In the genomic region with DNA sequence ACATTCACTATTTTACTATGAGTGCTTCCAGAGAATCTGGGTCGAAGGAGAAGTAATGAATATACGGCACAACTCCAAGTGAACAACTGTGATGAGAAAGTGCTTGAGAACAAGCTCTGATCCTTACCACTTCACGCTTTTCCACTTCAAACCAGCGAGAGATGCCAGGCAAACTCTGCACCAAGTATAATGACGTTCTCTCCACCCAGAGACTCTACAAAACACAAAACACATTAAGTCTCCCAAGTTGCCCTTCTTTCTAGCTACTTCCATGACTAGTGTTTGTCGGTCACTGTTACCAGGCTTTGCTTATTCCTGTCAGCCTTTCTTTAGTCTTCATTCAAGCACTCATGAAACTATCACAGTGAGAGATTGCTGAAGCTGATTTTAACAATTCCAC, we compare ENCODE assay signal across 23 cellular contexts.
"Had no signal": no experiment of that assay in that cellular context is flagged by ENCODE, and none has a peak within 500 bp of the region (broad histone marks: within the 10 kb centered on the region; RNA-seq: fewer than 3 reads in every experiment).

No MANE protein-coding gene starts in this region.

- H3K4me1 Mint-ChIP-seq: activated CD4-positive, alpha-beta T cell treated with anti-CD3 and anti-CD28 coated beads for 36 hours; naive B cell; stimulated activated effector memory CD8-positive, alpha-beta T cell treated with anti-CD3 and anti-CD28 coated beads, Interleukin-12 subunit alpha, Interleukin-12 subunit beta, amount 100 ng/mL, for 72 hours had no signal

- ATAC-seq: activated CD4-positive, alpha-beta T cell treated with anti-CD3 and anti-CD28 coated beads for 36 hours; activated naive CD4-positive, alpha-beta T cell treated with anti-CD3 and anti-CD28 coated beads, Interleukin-2, amount 50 U/mL, for 72 hours; activated T-cell treated with anti-CD3 and anti-CD28 coated beads, Interleukin-2, amount 50 U/mL, for 72 hours; esophagus mucosa; foreskin keratinocyte had no signal

- H3K36me3 Mint-ChIP-seq: activated naive CD4-positive, alpha-beta T cell treated with anti-CD3 and anti-CD28 coated beads, Interleukin-2, amount 50 U/mL, for 72 hours; naive B cell; stimulated activated effector memory CD8-positive, alpha-beta T cell treated with anti-CD3 and anti-CD28 coated beads, Interleukin-12 subunit alpha, Interleukin-12 subunit beta, amount 100 ng/mL, for 72 hours had no signal

- H3K27me3 Mint-ChIP-seq: stimulated activated naive CD8-positive, alpha-beta T cell treated with anti-CD3 and anti-CD28 coated beads, Interleukin-15, Interleukin-2, amounts not matched to agents 100 ng/mL and 50 ng/mL, for 24 hours had no signal

- H3K36me3 ChIP-seq: ovary, prostate gland had no signal

- H3K27me3 ChIP-seq: brain microvascular endothelial cell, foreskin keratinocyte, ovary, sigmoid colon, tibial nerve, vagina had no signal

- H3K9me3 Mint-ChIP-seq: activated naive CD4-positive, alpha-beta T cell treated with anti-CD3 and anti-CD28 coated beads, Interleukin-2, amount 50 U/mL, for 72 hours; activated T-cell treated with anti-CD3 and anti-CD28 coated beads, Interleukin-2, amount 50 U/mL, for 72 hours; endodermal cell; naive B cell; stimulated activated effector memory CD8-positive, alpha-beta T cell treated with anti-CD3 and anti-CD28 coated beads, Interleukin-12 subunit alpha, Interleukin-12 subunit beta, amount 100 ng/mL, for 72 hours; stimulated activated naive CD8-positive, alpha-beta T cell treated with anti-CD3 and anti-CD28 coated beads, Interleukin-15, Interleukin-2, amounts not matched to agents 100 ng/mL and 50 ng/mL, for 24 hours had no signal

- DNase-seq: activated CD4-positive, alpha-beta T cell treated with anti-CD3 and anti-CD28 coated beads for 36 hours; activated CD4-positive, CD25-positive, alpha-beta regulatory T cell; activated naive CD4-positive, alpha-beta T cell; activated T-cell treated with anti-CD3 and anti-CD28 coated beads for 4 hours; activated T-cell treated with anti-CD3 and anti-CD28 coated beads, Interleukin-2, amount 50 U/mL, for 72 hours; brain microvascular endothelial cell; endodermal cell; foreskin keratinocyte; kidney glomerular epithelial cell; left ventricle myocardium inferior; naive B cell; ovary; retina; sigmoid colon; small intestine; stimulated activated CD4-positive, alpha-beta T cell treated with anti-CD3 and anti-CD28 coated beads, Interleukin-4, amount 100 ng/mL, for 24 hours had no signal

- H3K9me3 ChIP-seq: left ventricle myocardium inferior, ovary, prostate gland, sigmoid colon, tibial nerve, vagina had no signal

- H3K4me3 Mint-ChIP-seq: activated CD4-positive, alpha-beta T cell treated with anti-CD3 and anti-CD28 coated beads for 36 hours; activated T-cell treated with anti-CD3 and anti-CD28 coated beads, Interleukin-2, amount 50 U/mL, for 72 hours; endodermal cell; naive B cell; stimulated activated effector memory CD8-positive, alpha-beta T cell treated with anti-CD3 and anti-CD28 coated beads, Interleukin-12 subunit alpha, Interleukin-12 subunit beta, amount 100 ng/mL, for 72 hours; stimulated activated naive CD8-positive, alpha-beta T cell treated with anti-CD3 and anti-CD28 coated beads, Interleukin-15, Interleukin-2, amounts not matched to agents 100 ng/mL and 50 ng/mL, for 24 hours had no signal

- H3K4me1 ChIP-seq: foreskin keratinocyte, left ventricle myocardium inferior, prostate gland, sigmoid colon, vagina had no signal

- H3K27ac Mint-ChIP-seq: activated CD4-positive, alpha-beta T cell treated with anti-CD3 and anti-CD28 coated beads for 36 hours; activated naive CD4-positive, alpha-beta T cell treated with anti-CD3 and anti-CD28 coated beads, Interleukin-2, amount 50 U/mL, for 72 hours; activated T-cell treated with anti-CD3 and anti-CD28 coated beads, Interleukin-2, amount 50 U/mL, for 72 hours; endodermal cell; naive B cell; stimulated activated effector memory CD8-positive, alpha-beta T cell treated with anti-CD3 and anti-CD28 coated beads, Interleukin-12 subunit alpha, Interleukin-12 subunit beta, amount 100 ng/mL, for 72 hours; stimulated activated naive CD8-positive, alpha-beta T cell treated with anti-CD3 and anti-CD28 coated beads, Interleukin-15, Interleukin-2, amounts not matched to agents 100 ng/mL and 50 ng/mL, for 24 hours had no signal

- H3K4me3 ChIP-seq: left ventricle myocardium inferior, ovary, prostate gland, sigmoid colon, tibial nerve, vagina had no signal

- H3K27ac ChIP-seq: brain microvascular endothelial cell, foreskin keratinocyte, left ventricle myocardium inferior, ovary, prostate gland, vagina had no signal
